In genomic region chr2:65128297-65129190, GRCh38 we compare ENCODE assay signal across 8 cellular contexts. TPM values are rescaled to one million over a fixed set of nuclear protein-coding genes. Genes with fewer than 3 reads are reported as not detected.
A peak's percentile ranks its signal among the peaks of the same experiment; 100 is the strongest.
DNase-seq lines count a peak whose midpoint lies in the region; ATAC-seq, FAIRE-seq and TF ChIP-seq lines count a peak whose summit lies in the region.

No MANE protein-coding gene starts in this region.

- H3K27ac Mint-ChIP-seq in activated CD4-positive, alpha-beta memory T cell treated with anti-CD3 and anti-CD28 coated beads for 36 hours: peak overlapping the region; percentile 95
- peak overlapping the region; percentile 98 for H3K27ac Mint-ChIP-seq in glutamatergic neuron (ENCODE audit: unreplicated experiment)

- DNase-seq in activated CD4-positive, alpha-beta memory T cell treated with anti-CD3 and anti-CD28 coated beads for 36 hours: peak; percentile 47
- no peak for DNase-seq in glutamatergic neuron
- DNase-seq in GM12891 (ENCODE audit: insufficient read length, low spot score): no peak
- no peak for DNase-seq in D341Med (ENCODE audit: low spot score)

- POLR2A ChIA-PET in HEK293 (lab: Yijun Ruan, JAX): interaction anchor here (0.7 to 2.8 kb wide), 7 partner anchors 9 to 361 kb away, joined by 3 to 35 read pairs (median 5); partner anchors contain the start of genes ACTR2 and CEP68
- POLR2A ChIA-PET in activated CD4-positive, alpha-beta memory T cell treated with anti-CD3 and anti-CD28 coated beads for 36 hours (lab: Charles Lee): interaction anchor here (1.1 to 2.4 kb wide), 4 partner anchors 64 to 1110 kb away, joined by 3 to 24 read pairs (median 15); partner anchors contain the start of genes ACTR2 and CEP68

- H3K4me1 Mint-ChIP-seq in activated CD4-positive, alpha-beta memory T cell treated with anti-CD3 and anti-CD28 coated beads for 36 hours (ENCODE audit: low read depth): peaks cover 41% of the 10 kb centered on the region
- H3K4me1 Mint-ChIP-seq in glutamatergic neuron (ENCODE audit: low read depth, unreplicated experiment): peaks cover 12% of the 10 kb centered on the region

- H3K27me3 Mint-ChIP-seq in activated CD4-positive, alpha-beta memory T cell treated with anti-CD3 and anti-CD28 coated beads for 36 hours: no peaks in the 10 kb centered on the region
- no peaks in the 10 kb centered on the region for H3K27me3 Mint-ChIP-seq in glutamatergic neuron (ENCODE audit: unreplicated experiment)

- ATAC-seq in HG03457 (IDR thresholded peaks at IDR 0.05; ENCODE audit: unreplicated experiment): no peak

- no peaks in the 10 kb centered on the region for H3K36me3 ChIP-seq in ACC112 (ENCODE audit: insufficient read depth, low read length)
- no peaks in the 10 kb centered on the region for H3K36me3 ChIP-seq in HEK293 (ENCODE audit: control insufficient read depth in 2 of 2, insufficient read depth in 1 of 2, low read length in 2 of 2)
- H3K36me3 ChIP-seq in skeletal muscle satellite cell (ENCODE audit: insufficient read depth, low read length): no peaks in the 10 kb centered on the region

- H3K27ac ChIP-seq in ACC112 (ENCODE audit: low read depth, low read length) (peak overlapping the region; percentile 75), HEK293 (ENCODE audit: extremely low read depth, low read depth, low read length) (peak overlapping the region; percentile 90; the same call in 1 of the 2 replicates)

- H3K4me3 Mint-ChIP-seq in activated CD4-positive, alpha-beta memory T cell treated with anti-CD3 and anti-CD28 coated beads for 36 hours: peak overlapping the region; percentile 96
- H3K4me3 Mint-ChIP-seq in glutamatergic neuron (ENCODE audit: unreplicated experiment): peak overlapping the region; percentile 88

- H3K27me3 ChIP-seq in ACC112 (ENCODE audit: insufficient read depth, low read length): no peaks in the 10 kb centered on the region
- H3K27me3 ChIP-seq in skeletal muscle satellite cell (ENCODE audit: control insufficient read depth, insufficient read depth, low read length): no peaks in the 10 kb centered on the region

- no peaks in the 10 kb centered on the region for H3K9me3 Mint-ChIP-seq in activated CD4-positive, alpha-beta memory T cell treated with anti-CD3 and anti-CD28 coated beads for 36 hours
- H3K9me3 Mint-ChIP-seq in glutamatergic neuron (ENCODE audit: unreplicated experiment): peaks cover 5% of the 10 kb centered on the region

- H3K9me3 ChIP-seq in HEK293 (ENCODE audit: control insufficient read depth, insufficient read depth, low read depth, low read length): no peaks in the 10 kb centered on the region
- no peaks in the 10 kb centered on the region for H3K9me3 ChIP-seq in skeletal muscle satellite cell (replicated peaks; ENCODE audit: low read length)

- H3K79me2 ChIP-seq in ACC112 (ENCODE audit: control insufficient read depth, insufficient read depth, low read length, unreplicated experiment): peaks cover 63% of the 10 kb centered on the region

- H3K4me3 ChIP-seq in ACC112 (ENCODE audit: low read depth, low read length) (peak overlapping the region; percentile 85), HEK293 (ENCODE audit: low read depth, low read length) (peak overlapping the region; percentile 92), skeletal muscle satellite cell (ENCODE audit: low read length) (peak overlapping the region; percentile 96)

- FAIRE-seq in GM12891 (lab: Jason Lieb, UNC): no peak

- no peak for TF ChIP-seq CTCF in HEK293 (tag by site-specific recombination; IDR thresholded peaks at IDR 0.05)
- no peak for TF ChIP-seq CTCF in glutamatergic neuron (IDR thresholded peaks at IDR 0.05; ENCODE audit: partially characterized antibody, unreplicated experiment)

- H3K4me2 ChIP-seq in skeletal muscle satellite cell (ENCODE audit: low read length): peak overlapping the region; percentile 82

- no peak overlapping the region for H2AFZ ChIP-seq in ACC112 (ENCODE audit: low read length, unreplicated experiment)

- intact Hi-C loops in activated CD4-positive, alpha-beta memory T cell treated with anti-CD3 and anti-CD28 coated beads for 36 hours (cut with micrococcal nuclease): no loop called here

- TF ChIP-seq POLR2A in GM12891 (IDR thresholded peaks at IDR 0.05; ENCODE audit: low read depth, low read length): no peak

- H3K36me3 Mint-ChIP-seq in activated CD4-positive, alpha-beta memory T cell treated with anti-CD3 and anti-CD28 coated beads for 36 hours: peaks cover 4% of the 10 kb centered on the region
- no peaks in the 10 kb centered on the region for H3K36me3 Mint-ChIP-seq in glutamatergic neuron (ENCODE audit: unreplicated experiment)

- CTCF ChIA-PET in HEK293 (lab: Yijun Ruan, JAX): interaction anchor here (0.9 kb wide), 1 partner anchor 59 kb away, joined by 3 read pairs; no protein-coding TSS in a partner anchor
- CTCF ChIA-PET in activated CD4-positive, alpha-beta memory T cell treated with anti-CD3 and anti-CD28 coated beads for 36 hours (lab: Charles Lee): interaction anchor here (0.5 to 3.4 kb wide), 11 partner anchors 9 to 445 kb away, joined by 3 to 29 read pairs (median 4); no protein-coding TSS in a partner anchor

- H3K4me1 ChIP-seq in ACC112 (ENCODE audit: control insufficient read depth, insufficient read depth, low read length, unreplicated experiment) (peaks cover 32% of the 10 kb centered on the region), HEK293 (ENCODE audit: control insufficient read depth, insufficient read depth, low read length) (peaks cover 22% of the 10 kb centered on the region), skeletal muscle satellite cell (ENCODE audit: control insufficient read depth, insufficient read depth, low read length) (peaks cover 32% of the 10 kb centered on the region)

- H3K9ac ChIP-seq in skeletal muscle satellite cell (ENCODE audit: low read depth, low read length): peak overlapping the region; percentile 99

TF ChIP-seq in HEK293, 187 proteins besides CTCF, POLR2A, EP300 and RAD21:
- TF ChIP-seq PRDM1 (tag by site-specific recombination; IDR thresholded peaks at IDR 0.05): peak; percentile 46; the same call in 1 of the 2 replicates
- no peak for TF ChIP-seq BCL11B (tag by site-specific recombination; IDR thresholded peaks at IDR 0.05; ENCODE audit: low read depth)
- no peak for TF ChIP-seq INSM2 (tag by site-specific recombination; IDR thresholded peaks at IDR 0.05)
- no peak for TF ChIP-seq ZNF704 (tag by site-specific recombination; IDR thresholded peaks at IDR 0.05)
- no peak for TF ChIP-seq ZIC2 (tag by site-specific recombination; IDR thresholded peaks at IDR 0.05)

TF ChIP-seq in GM12891, 5 proteins besides CTCF, POLR2A, EP300 and RAD21:
- TF ChIP-seq POLR2AphosphoS5 (IDR thresholded peaks at IDR 0.05; ENCODE audit: low read depth, low read length) (no peak), TAF1 (IDR thresholded peaks at IDR 0.05; ENCODE audit: low read depth, low read length) (no peak), PAX5 (IDR thresholded peaks at IDR 0.05; ENCODE audit: insufficient read depth, low read length, severe bottlenecking) (no peak), SPI1 (IDR thresholded peaks at IDR 0.05; ENCODE audit: low read depth, low read length) (no peak)
TF ChIP-seq in GM12891: peak in this region for 0.

RNA-seq across cellular contexts. Expression of gene RAB1A, which starts 1.4 kb away (rescaled TPM):
- total RNA-seq in activated CD4-positive, alpha-beta memory T cell treated with anti-CD3 and anti-CD28 coated beads for 36 hours: 10 to 100 TPM; 84.3 to 84.5 TPM
- total RNA-seq in glutamatergic neuron (ENCODE audit: unreplicated experiment): 161 TPM
- 76.4 and 87.2 TPM in 2 replicates for total RNA-seq in skeletal muscle satellite cell (2012; rRNA removed)
- polyA plus RNA-seq in GM12891 (2012; ENCODE audit: low read depth, missing spikeins): 98.3 TPM
